In genomic region chr1:161726631-161727342, GRCh38 we compare ENCODE assay signal across 9 cellular contexts. TPM values are rescaled to one million over a fixed set of nuclear protein-coding genes. Genes with fewer than 3 reads are reported as not detected.
DNase-seq lines count a peak whose midpoint lies in the region; ATAC-seq and TF ChIP-seq lines count a peak whose summit lies in the region.
"Had no signal": no experiment of that assay in that cellular context is flagged by ENCODE, and none has a peak within 500 bp of the region (broad histone marks: within the 10 kb centered on the region; RNA-seq: fewer than 3 reads in every experiment).

No MANE protein-coding gene starts in this region.

- peaks cover 44% of the 10 kb centered on the region for H3K4me1 Mint-ChIP-seq in mesothelial cell of epicardium

- TF ChIP-seq CTCF in mesothelial cell of epicardium (IDR thresholded peaks at IDR 0.05; ENCODE audit: unreplicated experiment), result no peak

- DNase-seq in Ammon's horn (ENCODE audit: low spot score) (peak; percentile 68), NCI-H82 (lab: John Stamatoyannopoulos, UW) (peak; percentile 96), activated T-cell treated with anti-CD3 and anti-CD28 coated beads for 1 hour (ENCODE audit: low read depth) (peak; percentile 60), epidermal melanocyte (ENCODE audit: insufficient read length, low spot score) (peak; percentile 42), mesothelial cell of epicardium (ENCODE audit: low spot score in 2 of 2, unreplicated experiment in 2 of 2) (peak; percentile 71 to 79)
- DNase-seq in stimulated activated CD8-positive, alpha-beta memory T cell treated with anti-CD3 and anti-CD28 coated beads, Interleukin-4, amount 100 ng/mL, for 4 hours (ENCODE audit: low read depth in 2 of 2, low spot score in 1 of 2), result peak; percentile 25 to 64

- ATAC-seq in GM18907 (IDR thresholded peaks at IDR 0.05; ENCODE audit: unreplicated experiment) (peak; percentile 60), HG03135 (IDR thresholded peaks at IDR 0.05; ENCODE audit: unreplicated experiment) (peak; percentile 56)

- peak overlapping the region; percentile 87 for H3K27ac Mint-ChIP-seq in mesothelial cell of epicardium

- peak overlapping the region; percentile 86 for H3K4me3 Mint-ChIP-seq in mesothelial cell of epicardium

- H3K27me3 Mint-ChIP-seq in mesothelial cell of epicardium (ENCODE audit: low read depth), result peaks cover 30% of the 10 kb centered on the region

- no peaks in the 10 kb centered on the region for H3K9me3 Mint-ChIP-seq in mesothelial cell of epicardium

- H3K36me3 Mint-ChIP-seq in mesothelial cell of epicardium, result no peaks in the 10 kb centered on the region

RNA-seq across cellular contexts. Expression of gene FCRLB, which starts 5.4 kb away (rescaled TPM):
- 0.47 to 0.62 TPM (median 0.59 TPM) in 3 replicates for total RNA-seq in mesothelial cell of epicardium

RNA-seq across cellular contexts. Expression of gene FCRLA, which starts 19.8 kb away (rescaled TPM):
- not detected in 3 replicates for total RNA-seq in mesothelial cell of epicardium
- total RNA-seq: T-helper 1 cell treated with Interleukin-12 subunit alpha and Interleukin-12 subunit beta and Interleukin-4 antibody, amounts not matched to agents 30 ng/mL and 1 ng/mL, for 36 hours had no signal

RNA-seq across cellular contexts. Expression of gene DUSP12, which starts 22.8 kb away (rescaled TPM):
- total RNA-seq in mesothelial cell of epicardium, result 23.5 to 28.7 TPM (median 26.0 TPM) in 3 replicates

RNA-seq across cellular contexts. Expression of gene ATF6, which starts 39.3 kb away (rescaled TPM):
- 26.1 to 28.0 TPM (median 27.4 TPM) in 3 replicates for total RNA-seq in mesothelial cell of epicardium

Comparison
In these comparisons a context has a peak if more than half of its experiments do, and no peak if none do; other contexts are left out.
1. Peak in every context shown above with its lines: DNase-seq and ATAC-seq.
2. DNase-seq: peak in every context shown above with its lines; median percentile 96 in NCI-H82; 75 in mesothelial cell of epicardium; 68 in Ammon's horn; 60 in activated T-cell treated with anti-CD3 and anti-CD28 coated beads for 1 hour; 44 in stimulated activated CD8-positive, alpha-beta memory T cell treated with anti-CD3 and anti-CD28 coated beads, Interleukin-4, amount 100 ng/mL, for 4 hours; 42 in epidermal melanocyte.